ENCODE assay signal across 14 cellular contexts in genomic region chr12:115785548-115785947, GRCh38.
DNase-seq lines count a peak whose midpoint lies in the region; TF ChIP-seq lines count a peak whose summit lies in the region.
"Had no signal": no experiment of that assay in that cellular context is flagged by ENCODE, and none has a peak within 500 bp of the region (broad histone marks: within the 10 kb centered on the region; RNA-seq: fewer than 3 reads in every experiment).

No MANE protein-coding gene starts in this region.

- whole genome bisulfite sequencing in endodermal cell (ENCODE audit: insufficient coverage in 1 of 2, insufficient read length in 1 of 2), 2 experiments, result 85 to 87% methylated on average over 2 to 3 of the region's 3 CpGs

- H3K4me3 Mint-ChIP-seq in Caco-2 (ENCODE audit: unreplicated experiment) (no peak overlapping the region), endodermal cell (no peak overlapping the region)

- no peak overlapping the region for H3K9ac ChIP-seq in endodermal cell (ENCODE audit: extremely low read depth, low read length, poor library complexity, severe bottlenecking)
- H3K9ac ChIP-seq: GM23248 had no signal

- BruUV-seq in Caco-2 (replicated peaks; lab: Mats Ljungman, UMichigan), result no TSS peak

- in situ Hi-C loops in KBM-7 (cut with MboI; ENCODE audit: low pct_unique_long_range_greater_than_20kb, low sequenced_read_pairs), result no loop called here

- no peak for DNase-seq in Caco-2
- DNase-seq in KBM-7, result peak; percentile 3
- no peak for DNase-seq in endodermal cell
- DNase-seq in activated gamma-delta T cell (lab: John Stamatoyannopoulos, UW), result no peak
- DNase-seq in pons (ENCODE audit: low spot score), result no peak
- DNase-seq in activated T-cell treated with anti-CD3 and anti-CD28 coated beads, Interleukin-2, amount 50 U/mL, for 1 hour, result no peak
- DNase-seq: C1 segment of cervical spinal cord, GF-D8, GM23248, NCI-H1048, NCI-H1436 treated with DMSO at 0.1 percent for 48 hours, NCI-H2029 had no signal

- no peaks in the 10 kb centered on the region for H3K9me3 Mint-ChIP-seq in Caco-2 (ENCODE audit: unreplicated experiment)
- peaks cover 8% of the 10 kb centered on the region for H3K9me3 Mint-ChIP-seq in endodermal cell

- H3K27ac ChIP-seq in 22Rv1, result no peak overlapping the region
- no peak overlapping the region for H3K27ac ChIP-seq in endodermal cell (ENCODE audit: low read depth, low read length)
- H3K27ac ChIP-seq: GM23248, RWPE1 had no signal

- H3K27ac Mint-ChIP-seq in Caco-2 (ENCODE audit: unreplicated experiment), result no peak overlapping the region
- H3K27ac Mint-ChIP-seq in endodermal cell, result no peak overlapping the region

- H3K4me1 Mint-ChIP-seq in Caco-2 (ENCODE audit: low read depth, unreplicated experiment) (no peaks in the 10 kb centered on the region), endodermal cell (no peaks in the 10 kb centered on the region)

- POLR2A ChIA-PET in Caco-2 (lab: Charles Lee), result no interaction called here

- no peaks in the 10 kb centered on the region for H3K9me3 ChIP-seq in Caco-2
- no peaks in the 10 kb centered on the region for H3K9me3 ChIP-seq in endodermal cell (ENCODE audit: control insufficient read depth, low read length)

- intact Hi-C loops in Caco-2 (cut with micrococcal nuclease; ENCODE audit: unreplicated experiment), result no loop called here

- peaks cover 8% of the 10 kb centered on the region for H3K27me3 Mint-ChIP-seq in Caco-2 (ENCODE audit: insufficient read depth, unreplicated experiment)
- no peaks in the 10 kb centered on the region for H3K27me3 Mint-ChIP-seq in endodermal cell (ENCODE audit: insufficient read depth)

- CTCF ChIA-PET in Caco-2 (lab: Charles Lee), result no interaction called here

- H3K4me3 ChIP-seq in Caco-2 (ENCODE audit: low read depth, low read length) (no peak overlapping the region), endodermal cell (ENCODE audit: low read length) (no peak overlapping the region)
- H3K4me3 ChIP-seq: GM23248 had no signal

- H3K4me1 ChIP-seq in Caco-2 (no peaks in the 10 kb centered on the region), endodermal cell (ENCODE audit: control insufficient read depth, insufficient read depth, low read length) (no peaks in the 10 kb centered on the region)

- H3K36me3 ChIP-seq in Caco-2 (ENCODE audit: control insufficient read depth, insufficient read depth, low read length) (no peaks in the 10 kb centered on the region), endodermal cell (ENCODE audit: control insufficient read depth, insufficient read depth, low read length) (no peaks in the 10 kb centered on the region)

- no peaks in the 10 kb centered on the region for H3K27me3 ChIP-seq in Caco-2 (replicated peaks; ENCODE audit: control insufficient read depth, insufficient read depth, low read length)
- H3K27me3 ChIP-seq in endodermal cell (ENCODE audit: control insufficient read depth, insufficient read depth, low read length, poor library complexity, severe bottlenecking), result no peaks in the 10 kb centered on the region

- H3K36me3 Mint-ChIP-seq in Caco-2 (ENCODE audit: insufficient read depth, unreplicated experiment) (no peaks in the 10 kb centered on the region), endodermal cell (ENCODE audit: low read depth) (no peaks in the 10 kb centered on the region)

- TF ChIP-seq CTCF in 22Rv1 (IDR thresholded peaks at IDR 0.05) (peak; percentile 29), Caco-2 (IDR thresholded peaks at IDR 0.05; ENCODE audit: insufficient read depth in 1 of 2, low read depth in 1 of 2, low read length in 1 of 2, severe bottlenecking in 1 of 2, unreplicated experiment in 1 of 2) (peak; percentile 20 to 26), endodermal cell (conservative IDR thresholded peaks at IDR 0.05) (peak; percentile 61)
